1 cellular context compared by ENCODE assay signal in the genomic region with DNA sequence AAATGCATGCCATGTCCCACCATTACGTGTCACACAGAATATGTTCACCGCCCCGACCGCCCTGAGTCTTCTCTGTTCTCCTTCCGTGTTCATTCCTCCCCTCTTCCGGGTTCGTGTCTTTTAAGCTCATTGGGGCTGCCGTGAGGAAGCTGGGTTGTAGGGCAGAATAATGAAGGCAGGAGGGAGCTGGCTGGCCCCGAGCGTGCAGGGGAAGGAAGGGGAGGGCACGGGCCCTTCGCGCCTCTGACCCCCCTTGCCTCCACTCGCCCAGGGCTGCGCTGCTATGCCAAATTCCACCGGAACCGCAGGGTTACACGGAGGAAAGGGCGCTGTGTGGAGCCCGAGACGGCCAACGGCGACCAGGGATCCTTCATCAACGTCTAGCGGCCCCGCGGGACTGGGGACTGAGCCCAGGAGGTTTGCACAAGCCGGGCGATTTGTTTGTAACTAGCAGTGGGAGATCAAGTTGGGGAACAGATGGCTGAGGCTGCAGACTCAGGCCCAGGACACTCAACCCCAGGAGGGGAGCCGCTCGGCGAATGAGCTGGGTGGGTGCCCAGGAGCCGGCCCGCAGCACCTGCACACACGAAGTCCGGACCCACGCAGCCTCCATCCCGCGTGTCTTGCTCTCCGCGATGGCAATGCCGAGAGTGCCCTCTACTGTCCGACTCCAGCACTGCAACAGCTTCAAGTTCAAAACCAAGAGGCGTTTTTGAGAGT.
TF ChIP-seq lines count a peak whose summit lies in the region.

No MANE protein-coding gene starts in this region.

TF ChIP-seq in K562, 482 proteins besides CTCF, POLR2A, EP300 and RAD21 (continued from another document):
- TF ChIP-seq, protein P1, sequence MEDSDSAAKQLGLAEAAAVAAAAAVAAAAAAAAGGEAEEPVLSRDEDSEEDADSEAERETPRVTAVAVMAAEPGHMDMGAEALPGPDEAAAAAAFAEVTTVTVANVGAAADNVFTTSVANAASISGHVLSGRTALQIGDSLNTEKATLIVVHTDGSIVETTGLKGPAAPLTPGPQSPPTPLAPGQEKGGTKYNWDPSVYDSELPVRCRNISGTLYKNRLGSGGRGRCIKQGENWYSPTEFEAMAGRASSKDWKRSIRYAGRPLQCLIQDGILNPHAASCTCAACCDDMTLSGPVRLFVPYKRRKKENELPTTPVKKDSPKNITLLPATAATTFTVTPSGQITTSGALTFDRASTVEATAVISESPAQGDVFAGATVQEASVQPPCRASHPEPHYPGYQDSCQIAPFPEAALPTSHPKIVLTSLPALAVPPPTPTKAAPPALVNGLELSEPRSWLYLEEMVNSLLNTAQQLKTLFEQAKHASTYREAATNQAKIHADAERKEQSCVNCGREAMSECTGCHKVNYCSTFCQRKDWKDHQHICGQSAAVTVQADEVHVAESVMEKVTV (CRISPR knock-in tag; IDR thresholded peaks at IDR 0.05): peak; percentile 95
